In the genomic region with DNA sequence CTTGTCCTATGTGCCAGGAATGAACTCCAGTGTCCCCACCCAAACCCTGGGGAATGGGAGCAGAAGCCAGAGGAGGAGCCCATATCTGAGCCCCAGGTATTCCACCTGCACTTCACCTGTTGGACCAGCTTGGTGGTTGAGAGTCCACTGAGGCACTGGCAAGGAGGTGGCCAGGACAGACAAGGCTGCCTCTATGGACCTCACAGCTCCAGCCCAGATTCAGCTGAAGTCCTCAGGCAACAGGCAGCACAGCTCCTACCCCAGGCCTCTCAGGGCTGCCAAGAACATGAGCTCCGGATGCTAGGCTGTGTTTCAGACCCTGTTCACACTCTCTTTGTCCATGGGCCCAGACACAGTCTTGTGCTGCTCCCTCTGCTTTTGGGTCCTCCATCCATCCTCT, we compare ENCODE assay signal across 29 cellular contexts. TPM values are rescaled to one million over a fixed set of nuclear protein-coding genes. Genes with fewer than 3 reads are reported as not detected.
"Had no signal": no experiment of that assay in that cellular context is flagged by ENCODE, and none has a peak within 500 bp of the region (broad histone marks: within the 10 kb centered on the region; RNA-seq: fewer than 3 reads in every experiment).

No MANE protein-coding gene starts in this region.

- DNase-seq: cerebellar nuclear complex; dorsolateral prefrontal cortex; effector CD4-positive, alpha-beta T cell; foreskin keratinocyte; heart left ventricle; hypothalamus; immature natural killer cell; left ventricle myocardium superior; lower lobe of right lung; natural killer cell; right cardiac atrium; sigmoid colon; stimulated activated CD4-positive, alpha-beta T cell treated with anti-CD3 and anti-CD28 coated beads, Interleukin-4, amount 100 ng/mL, for 4 hours; stimulated activated naive CD8-positive, alpha-beta T cell treated with anti-CD3 and anti-CD28 coated beads, Interleukin-15, Interleukin-2, amounts not matched to agents 100 U/mL and 50 U/mL, for 24 hours; substantia nigra; testis; tibial artery; upper lobe of left lung; uterus had no signal

- H3K27me3 ChIP-seq: foreskin keratinocyte, neutrophil, sigmoid colon, testis, upper lobe of left lung, uterus had no signal

- H3K4me1 ChIP-seq: gastroesophageal sphincter, heart left ventricle, lower lobe of right lung, prostate gland, sigmoid colon, testis, tibial artery, upper lobe of left lung, uterus had no signal

- H3K36me3 ChIP-seq: gastroesophageal sphincter, heart left ventricle, lower lobe of right lung, neutrophil, prostate gland, sigmoid colon, tibial artery, upper lobe of left lung, uterus had no signal

- H3K27ac ChIP-seq: dorsolateral prefrontal cortex, foreskin keratinocyte, gastroesophageal sphincter, heart left ventricle, lower lobe of right lung, neutrophil, prostate gland, sigmoid colon, testis, tibial artery, upper lobe of left lung, uterus had no signal

- H3K36me3 Mint-ChIP-seq: immature natural killer cell; memory B cell; natural killer cell; stimulated activated memory B cell treated with anti-CD40 and anti-IgM and Interleukin-4, amounts not matched to agents 10 μg/mL and 1 μg/mL and 100 μg/mL, for 72 hours had no signal

- H3K4me3 Mint-ChIP-seq: immature natural killer cell; memory B cell; natural killer cell; stimulated activated memory B cell treated with anti-CD40 and anti-IgM and Interleukin-4, amounts not matched to agents 10 μg/mL and 1 μg/mL and 100 μg/mL, for 72 hours had no signal

- H3K27ac Mint-ChIP-seq: immature natural killer cell; memory B cell; natural killer cell; stimulated activated memory B cell treated with anti-CD40 and anti-IgM and Interleukin-4, amounts not matched to agents 10 μg/mL and 1 μg/mL and 100 μg/mL, for 72 hours had no signal

- H3K4me1 Mint-ChIP-seq: immature natural killer cell; natural killer cell; stimulated activated memory B cell treated with anti-CD40 and anti-IgM and Interleukin-4, amounts not matched to agents 10 μg/mL and 1 μg/mL and 100 μg/mL, for 72 hours had no signal

- ATAC-seq: foreskin keratinocyte; gastroesophageal sphincter; heart left ventricle; left ventricle myocardium superior; lower lobe of right lung; natural killer cell; right cardiac atrium; stimulated activated memory B cell treated with anti-CD40 and anti-IgM and Interleukin-4, amounts not matched to agents 10 μg/mL and 1 μg/mL and 100 μg/mL, for 72 hours; stimulated activated naive CD8-positive, alpha-beta T cell treated with anti-CD3 and anti-CD28 coated beads, Interleukin-15, Interleukin-2, amounts not matched to agents 100 U/mL and 50 U/mL, for 24 hours had no signal

- H3K9me3 ChIP-seq: gastroesophageal sphincter, heart left ventricle, lower lobe of right lung, neutrophil, prostate gland, sigmoid colon, testis, tibial artery, upper lobe of left lung, uterus had no signal

- H3K4me3 ChIP-seq: dorsolateral prefrontal cortex, gastroesophageal sphincter, heart left ventricle, lower lobe of right lung, prostate gland, sigmoid colon, testis, tibial artery, upper lobe of left lung, uterus had no signal

- H3K9me3 Mint-ChIP-seq: natural killer cell had no signal

RNA-seq across cellular contexts. Expression of gene IL1F10, which starts 2.9 kb away (rescaled TPM):
- total RNA-seq: dorsolateral prefrontal cortex, foreskin keratinocyte, gastroesophageal sphincter, heart left ventricle, left ventricle myocardium superior, lower lobe of right lung, mononuclear cell, natural killer cell, osteoblast, prostate gland, right cardiac atrium, sigmoid colon, skeletal muscle tissue, upper lobe of left lung, uterus had no signal
- polyA plus RNA-seq: heart left ventricle, immature natural killer cell, neural cell, right cardiac atrium, sigmoid colon had no signal

RNA-seq across cellular contexts. Expression of gene IL36RN, which starts 5.9 kb away (rescaled TPM):
- total RNA-seq: dorsolateral prefrontal cortex, heart left ventricle, left ventricle myocardium superior, lower lobe of right lung, mononuclear cell, natural killer cell, osteoblast, prostate gland, right cardiac atrium, sigmoid colon, skeletal muscle tissue, testis, upper lobe of left lung, uterus had no signal
- polyA plus RNA-seq: heart left ventricle, immature natural killer cell, neural cell, right cardiac atrium had no signal

RNA-seq across cellular contexts. Expression of gene IL36B, which starts 12.2 kb away (rescaled TPM):
- total RNA-seq: dorsolateral prefrontal cortex, foreskin keratinocyte, gastroesophageal sphincter, heart left ventricle, left ventricle myocardium superior, lower lobe of right lung, mononuclear cell, natural killer cell, osteoblast, prostate gland, right cardiac atrium, sigmoid colon, skeletal muscle tissue, testis, upper lobe of left lung, uterus had no signal
- polyA plus RNA-seq: foreskin keratinocyte, heart left ventricle, immature natural killer cell, neural cell, right cardiac atrium, sigmoid colon had no signal

RNA-seq across cellular contexts. Expression of gene IL36A, which starts 59.6 kb away (rescaled TPM):
- total RNA-seq: dorsolateral prefrontal cortex, foreskin keratinocyte, heart left ventricle, left ventricle myocardium superior, lower lobe of right lung, mononuclear cell, natural killer cell, osteoblast, prostate gland, right cardiac atrium, sigmoid colon, skeletal muscle tissue, testis, upper lobe of left lung, uterus had no signal
- polyA plus RNA-seq: foreskin keratinocyte, heart left ventricle, immature natural killer cell, keratinocyte, neural cell, right cardiac atrium, sigmoid colon had no signal
